Comparison of ENCODE assay signal across 1 cellular context in genomic region chr2:46434851-46435273, GRCh38.
TF ChIP-seq lines count a peak whose summit lies in the region.

No MANE protein-coding gene starts in this region.

TF ChIP-seq in HepG2, 621 proteins besides CTCF, POLR2A, EP300 and RAD21 (continued from another document and continues in another):
- TF ChIP-seq ZNF646 (CRISPR knock-in tag; IDR thresholded peaks at IDR 0.05) (no peak), ZSCAN5A (CRISPR knock-in tag; IDR thresholded peaks at IDR 0.05; ENCODE audit: borderline replicate concordance) (peak; percentile 45; the same call in 1 of the 2 replicates), PHF8 (CRISPR knock-in tag; IDR thresholded peaks at IDR 0.05) (0 out of 2 replicates have a peak, but pooled peaks have one; percentile 13), PITX1 (CRISPR knock-in tag; IDR thresholded peaks at IDR 0.05) (peak; percentile 67; the same call in 1 of the 2 replicates), NFIB (CRISPR knock-in tag; IDR thresholded peaks at IDR 0.05; ENCODE audit: borderline replicate concordance) (no peak), PHF21A (CRISPR knock-in tag; IDR thresholded peaks at IDR 0.05) (peak; percentile 62; the same call in 1 of the 2 replicates), ISL2 (CRISPR knock-in tag; IDR thresholded peaks at IDR 0.05) (peak; percentile 74; the same call in 1 of the 2 replicates), THRA (CRISPR knock-in tag; IDR thresholded peaks at IDR 0.05; ENCODE audit: borderline replicate concordance) (peak; percentile 63; the same call in 1 of the 2 replicates), ZNF672 (CRISPR knock-in tag; IDR thresholded peaks at IDR 0.05) (no peak), ETV5 (CRISPR knock-in tag; IDR thresholded peaks at IDR 0.05; ENCODE audit: borderline replicate concordance) (peak; percentile 44; the same call in 1 of the 2 replicates), THAP8 (CRISPR knock-in tag; IDR thresholded peaks at IDR 0.05; ENCODE audit: borderline replicate concordance) (no peak), HMG20B (CRISPR knock-in tag; conservative IDR thresholded peaks at IDR 0.05) (peak; percentile 67), ZFP62 (CRISPR knock-in tag; IDR thresholded peaks at IDR 0.05) (no peak), ZNF761 (CRISPR knock-in tag; conservative IDR thresholded peaks at IDR 0.05) (0 out of 2 replicates have a peak, but pooled peaks have one; percentile 34), ZNF367 (CRISPR knock-in tag; IDR thresholded peaks at IDR 0.05; ENCODE audit: borderline replicate concordance) (no peak), ZBTB20 (CRISPR knock-in tag; IDR thresholded peaks at IDR 0.05; ENCODE audit: borderline replicate concordance, low read depth) (peak; percentile 65; the same call in 1 of the 2 replicates), REPIN1 (CRISPR knock-in tag; IDR thresholded peaks at IDR 0.05; ENCODE audit: borderline replicate concordance, low read depth) (peak; percentile 61; the same call in 1 of the 2 replicates), SOX13 (IDR thresholded peaks at IDR 0.05) (no peak), SOX13 (CRISPR knock-in tag; conservative IDR thresholded peaks at IDR 0.05 in 1 of 2, IDR thresholded peaks at IDR 0.05 in 1 of 2) (peak in 1 of 2 experiments; percentile 66; a peak in 2 of 4 replicates), ZNF720 (CRISPR knock-in tag; IDR thresholded peaks at IDR 0.05) (no peak), RERE (CRISPR knock-in tag; IDR thresholded peaks at IDR 0.05; ENCODE audit: low read depth) (peak; percentile 20; the same call in 1 of the 2 replicates), ELF3 (CRISPR knock-in tag; IDR thresholded peaks at IDR 0.05) (0 out of 2 replicates have a peak, but pooled peaks have one; percentile 35), GFI1 (CRISPR knock-in tag; IDR thresholded peaks at IDR 0.05; ENCODE audit: borderline replicate concordance) (0 out of 2 replicates have a peak, but pooled peaks have one; percentile 40), ZNF343 (CRISPR knock-in tag; IDR thresholded peaks at IDR 0.05) (no peak), DR1 (CRISPR knock-in tag; IDR thresholded peaks at IDR 0.05) (no peak), MYNN (CRISPR knock-in tag; IDR thresholded peaks at IDR 0.05; ENCODE audit: low read depth) (0 out of 2 replicates have a peak, but pooled peaks have one; percentile 41), SMAD9 (CRISPR knock-in tag; IDR thresholded peaks at IDR 0.05) (no peak), BCL6 (CRISPR knock-in tag; IDR thresholded peaks at IDR 0.05) (peak; percentile 70), GMEB1 (CRISPR knock-in tag; IDR thresholded peaks at IDR 0.05; ENCODE audit: borderline replicate concordance) (peak; percentile 24; the same call in 1 of the 2 replicates), RXRB (CRISPR knock-in tag; IDR thresholded peaks at IDR 0.05; ENCODE audit: borderline replicate concordance) (peak; percentile 54; the same call in 1 of the 2 replicates), ZBTB7A (CRISPR knock-in tag; IDR thresholded peaks at IDR 0.05) (no peak), HOXA3 (CRISPR knock-in tag; IDR thresholded peaks at IDR 0.05) (peak; percentile 30; the same call in 1 of the 2 replicates), RARA (CRISPR knock-in tag; IDR thresholded peaks at IDR 0.05) (peak; percentile 30; the same call in 1 of the 2 replicates), ZBTB25 (CRISPR knock-in tag; IDR thresholded peaks at IDR 0.05) (peak; percentile 32), MIXL1 (CRISPR knock-in tag; IDR thresholded peaks at IDR 0.05) (0 out of 2 replicates have a peak, but pooled peaks have one; percentile 42), HOXA7 (CRISPR knock-in tag; IDR thresholded peaks at IDR 0.05) (no peak), ARNT2 (CRISPR knock-in tag; IDR thresholded peaks at IDR 0.05; ENCODE audit: low read depth) (0 out of 2 replicates have a peak, but pooled peaks have one; percentile 16), SOX6 (IDR thresholded peaks at IDR 0.05) (no peak), SOX6 (CRISPR knock-in tag; IDR thresholded peaks at IDR 0.05) (peak; percentile 54; the same call in 1 of the 2 replicates), TOE1 (CRISPR knock-in tag; IDR thresholded peaks at IDR 0.05) (no peak), MIER2 (CRISPR knock-in tag; IDR thresholded peaks at IDR 0.05) (no peak), SP1 (IDR thresholded peaks at IDR 0.05) (no peak), SP1 (CRISPR knock-in tag; IDR thresholded peaks at IDR 0.05) (0 out of 2 replicates have a peak, but pooled peaks have one; percentile 7), ZNF777 (CRISPR knock-in tag; IDR thresholded peaks at IDR 0.05) (no peak), GPN1 (CRISPR knock-in tag; IDR thresholded peaks at IDR 0.05; ENCODE audit: borderline replicate concordance) (no peak), ZNF331 (CRISPR knock-in tag; IDR thresholded peaks at IDR 0.05) (peak; percentile 90), NONO (IDR thresholded peaks at IDR 0.05) (no peak), NONO (CRISPR knock-in tag; conservative IDR thresholded peaks at IDR 0.05) (peak; percentile 37; the same call in 1 of the 2 replicates), CEBPG (CRISPR knock-in tag; IDR thresholded peaks at IDR 0.05) (peak; percentile 18; the same call in 1 of the 2 replicates), ZSCAN29 (CRISPR knock-in tag; conservative IDR thresholded peaks at IDR 0.05) (peak; percentile 78; the same call in 1 of the 2 replicates), ETV6 (CRISPR knock-in tag; conservative IDR thresholded peaks at IDR 0.05) (peak; percentile 50; the same call in 1 of the 2 replicates)
